ENCODE assay signal across 10 cellular contexts in the genomic region with DNA sequence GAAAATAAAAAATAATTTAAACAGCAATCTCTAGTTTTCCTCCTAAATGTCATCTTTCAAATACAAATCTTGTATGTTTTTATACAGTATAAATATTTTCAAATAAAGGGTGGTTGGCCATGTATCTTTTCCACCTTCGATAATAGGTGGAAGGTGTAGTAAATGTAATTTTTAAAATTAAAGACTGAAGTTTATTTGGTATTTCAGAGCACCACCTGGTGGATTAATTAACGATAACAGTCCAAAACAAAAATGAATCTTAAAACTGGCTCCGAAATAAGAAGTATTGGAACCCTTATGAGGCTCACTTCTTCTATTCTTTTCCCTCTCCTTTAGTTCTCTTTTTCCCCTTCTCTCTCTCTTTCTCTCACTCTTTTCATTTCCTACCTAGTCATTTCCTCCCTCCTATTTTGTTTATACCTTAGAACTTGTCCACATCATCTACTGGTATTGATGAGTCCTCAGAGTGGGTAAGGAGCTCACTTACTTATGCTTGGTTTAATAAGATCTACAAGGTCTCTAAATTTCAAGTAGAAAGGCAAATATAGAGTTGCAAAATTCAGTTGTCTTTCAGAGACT.
DNase-seq lines count a peak whose midpoint lies in the region; ATAC-seq, FAIRE-seq and TF ChIP-seq lines count a peak whose summit lies in the region.
"Had no signal": no experiment of that assay in that cellular context is flagged by ENCODE, and none has a peak within 500 bp of the region (broad histone marks: within the 10 kb centered on the region; RNA-seq: fewer than 3 reads in every experiment).

No MANE protein-coding gene starts in this region.

- no peaks in the 10 kb centered on the region for H3K9me3 ChIP-seq in smooth muscle cell (replicated peaks; ENCODE audit: low read depth)

- peaks cover 47 to 53% of the 10 kb centered on the region in 2 donors for H3K27me3 Mint-ChIP-seq in effector memory CD8-positive, alpha-beta T cell

- H4K20me1 ChIP-seq in smooth muscle cell (ENCODE audit: low read depth) = no peaks in the 10 kb centered on the region

- 57% methylated on average over 3 of the region's 3 CpGs for WGBS in smooth muscle cell (ENCODE audit: low lambda C conversion rate)

- DNase-seq in NCI-H82 (lab: John Stamatoyannopoulos, UW) = peak; percentile 3
- DNase-seq in NCI-H82 treated with DMSO at 0.1 percent for 48 hours (lab: John Stamatoyannopoulos, UW; ENCODE audit: unreplicated experiment) = no peak
- peak; percentile 15 to 62 for DNase-seq in NCI-H526 (lab: John Stamatoyannopoulos, UW)
- no peak for DNase-seq in smooth muscle cell (lab: John Stamatoyannopoulos, UW; ENCODE audit: unreplicated experiment)
- DNase-seq in effector memory CD8-positive, alpha-beta T cell = no peak
- DNase-seq in stimulated activated effector memory CD8-positive, alpha-beta T cell treated with anti-CD3 and anti-CD28 coated beads, Interleukin-12 subunit alpha, Interleukin-12 subunit beta, amount 100 ng/mL, for 72 hours (ENCODE audit: low spot score in 2 of 2) = no peak
- DNase-seq: amygdala; CD4-positive, alpha-beta T cell had no signal

- H2AFZ ChIP-seq in smooth muscle cell (ENCODE audit: low read depth) = no peak overlapping the region

- H3K4me3 Mint-ChIP-seq in effector memory CD8-positive, alpha-beta T cell = no peak overlapping the region
- H3K4me3 Mint-ChIP-seq in stimulated activated effector memory CD8-positive, alpha-beta T cell treated with anti-CD3 and anti-CD28 coated beads, Interleukin-12 subunit alpha, Interleukin-12 subunit beta, amount 100 ng/mL, for 72 hours = no peak overlapping the region
- H3K4me3 Mint-ChIP-seq: CD4-positive, alpha-beta T cell had no signal

- ATAC-seq in effector memory CD8-positive, alpha-beta T cell (replicated peaks) = no peak
- no peak for ATAC-seq in GM18858 (IDR thresholded peaks at IDR 0.05; ENCODE audit: unreplicated experiment)
- ATAC-seq in stimulated activated effector memory CD8-positive, alpha-beta T cell treated with anti-CD3 and anti-CD28 coated beads, Interleukin-12 subunit alpha, Interleukin-12 subunit beta, amount 100 ng/mL, for 72 hours = no peak

- H3K9ac ChIP-seq in smooth muscle cell (ENCODE audit: low read depth) = no peak overlapping the region

- TF ChIP-seq CTCF in smooth muscle cell (IDR thresholded peaks at IDR 0.05; ENCODE audit: borderline replicate concordance, insufficient read depth, poor library complexity, severe bottlenecking) = peak; percentile 37

- H3K4me1 Mint-ChIP-seq in effector memory CD8-positive, alpha-beta T cell (ENCODE audit: low read depth in 2 of 2) = no peaks in the 10 kb centered on the region
- no peaks in the 10 kb centered on the region for H3K4me1 Mint-ChIP-seq in stimulated activated effector memory CD8-positive, alpha-beta T cell treated with anti-CD3 and anti-CD28 coated beads, Interleukin-12 subunit alpha, Interleukin-12 subunit beta, amount 100 ng/mL, for 72 hours

- no peaks in the 10 kb centered on the region for H3F3A ChIP-seq in smooth muscle cell (ENCODE audit: low read depth)

- FAIRE-seq in endometrium (lab: Jason Lieb, UNC) = peak; percentile 62

- no peak overlapping the region for H3K27ac Mint-ChIP-seq in effector memory CD8-positive, alpha-beta T cell
- H3K27ac Mint-ChIP-seq in stimulated activated effector memory CD8-positive, alpha-beta T cell treated with anti-CD3 and anti-CD28 coated beads, Interleukin-12 subunit alpha, Interleukin-12 subunit beta, amount 100 ng/mL, for 72 hours = no peak overlapping the region
- H3K27ac Mint-ChIP-seq: CD4-positive, alpha-beta T cell had no signal

- H3K9me3 Mint-ChIP-seq in effector memory CD8-positive, alpha-beta T cell = no peaks in the 10 kb centered on the region
- H3K9me3 Mint-ChIP-seq in stimulated activated effector memory CD8-positive, alpha-beta T cell treated with anti-CD3 and anti-CD28 coated beads, Interleukin-12 subunit alpha, Interleukin-12 subunit beta, amount 100 ng/mL, for 72 hours = no peaks in the 10 kb centered on the region
- H3K9me3 Mint-ChIP-seq: CD4-positive, alpha-beta T cell had no signal

- H3K4me3 ChIP-seq in smooth muscle cell = no peak overlapping the region

- H3K27ac ChIP-seq in smooth muscle cell (ENCODE audit: low read depth) = no peak overlapping the region

- no peaks in the 10 kb centered on the region for H3K36me3 ChIP-seq in smooth muscle cell (ENCODE audit: low read depth)

- H3K4me2 ChIP-seq in smooth muscle cell = no peak overlapping the region

- no peaks in the 10 kb centered on the region for H3K36me3 Mint-ChIP-seq in effector memory CD8-positive, alpha-beta T cell (ENCODE audit: insufficient read depth)
- H3K36me3 Mint-ChIP-seq in stimulated activated effector memory CD8-positive, alpha-beta T cell treated with anti-CD3 and anti-CD28 coated beads, Interleukin-12 subunit alpha, Interleukin-12 subunit beta, amount 100 ng/mL, for 72 hours = no peaks in the 10 kb centered on the region

- no peaks in the 10 kb centered on the region for H3K79me2 ChIP-seq in smooth muscle cell (ENCODE audit: low read depth)

- H3K27me3 ChIP-seq in smooth muscle cell (ENCODE audit: low read depth) = no peaks in the 10 kb centered on the region

- no peaks in the 10 kb centered on the region for H3K4me1 ChIP-seq in smooth muscle cell (ENCODE audit: low read depth)

Comparison
In these comparisons a context has a peak if more than half of its experiments do, and no peak if none do; other contexts are left out.
1. DNase-seq: peak in NCI-H82 (single experiment) and NCI-H526 (2 of 2); none in NCI-H82 treated with DMSO at 0.1 percent for 48 hours (single experiment), smooth muscle cell (single experiment), effector memory CD8-positive, alpha-beta T cell (0 of 3) and stimulated activated effector memory CD8-positive, alpha-beta T cell treated with anti-CD3 and anti-CD28 coated beads, Interleukin-12 subunit alpha, Interleukin-12 subunit beta, amount 100 ng/mL, for 72 hours (0 of 2).